ENCODE assay signal across 7 cellular contexts in the genomic region with DNA sequence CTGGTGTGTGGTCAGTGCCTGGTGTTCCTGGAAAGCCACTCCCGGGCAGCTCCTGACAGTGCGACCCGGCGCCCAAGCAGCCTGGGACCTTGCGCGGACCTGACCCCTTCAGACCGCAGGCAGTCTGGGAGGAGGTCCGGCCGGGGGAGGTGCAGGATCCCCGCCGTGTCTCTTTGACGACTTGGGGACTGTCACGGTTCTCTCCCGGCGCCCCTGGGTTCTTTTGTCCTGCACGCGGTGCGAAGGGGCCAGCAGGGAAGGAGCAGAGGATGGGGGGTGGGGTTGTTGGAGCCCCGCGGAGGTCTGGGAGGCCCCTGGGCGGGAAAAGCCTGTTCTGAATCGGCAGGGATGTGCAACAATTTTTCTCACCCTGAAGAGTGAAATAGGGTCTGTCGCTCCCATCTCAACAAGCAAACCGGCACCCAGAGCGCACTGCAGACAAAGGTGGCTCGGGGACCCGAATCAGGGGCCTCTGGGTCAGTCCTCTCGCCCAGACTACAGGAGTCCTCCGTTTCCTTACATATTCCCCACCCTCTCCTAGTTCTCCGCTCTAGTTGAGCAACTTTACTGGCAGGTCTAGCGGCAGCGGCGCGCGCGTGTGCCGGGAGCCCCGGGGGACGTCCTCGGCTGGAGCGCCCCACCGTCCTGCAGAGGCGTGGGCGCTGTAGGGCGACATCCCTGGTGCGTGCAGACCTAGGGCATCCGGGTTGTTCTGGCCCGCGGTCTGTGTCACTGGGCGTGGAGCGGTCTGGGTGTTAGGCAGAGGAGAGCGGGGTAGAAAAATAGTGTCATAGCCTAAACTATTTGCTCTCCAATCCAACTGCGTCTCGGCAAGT. TPM values are rescaled to one million over a fixed set of nuclear protein-coding genes. Genes with fewer than 3 reads are reported as not detected.
A peak's percentile ranks its signal among the peaks of the same experiment; 100 is the strongest.
DNase-seq lines count a peak whose midpoint lies in the region; ATAC-seq and TF ChIP-seq lines count a peak whose summit lies in the region.

No MANE protein-coding gene starts in this region.

- H3K36me3 Mint-ChIP-seq in activated T-cell treated with anti-CD3 and anti-CD28 coated beads, Interleukin-2, amount 50 U/mL, for 72 hours (ENCODE audit: insufficient read depth in 2 of 2): peaks cover 2 to 3% of the 10 kb centered on the region in 2 donors

- H3K9me3 ChIP-seq in HUES64 (ENCODE audit: insufficient read depth, low read depth, low read length) (no peaks in the 10 kb centered on the region), ovary (no peaks in the 10 kb centered on the region)

- DNase-seq in GM12865 (ENCODE audit: low read depth) (peak; percentile 50), head of caudate nucleus (peak in 36 of 42 donors; percentile 4 to 59 (median 20)), ovary (peak in 3 of 5 donors; percentile 32 to 38 (median 36)), GF-D8 (lab: John Stamatoyannopoulos, UW) (no peak)
- peak; percentile 35 to 49 for DNase-seq in activated T-cell treated with anti-CD3 and anti-CD28 coated beads, Interleukin-2, amount 50 U/mL, for 72 hours

- H3K27me3 ChIP-seq in HUES64 (ENCODE audit: insufficient read depth, low read length) (no peaks in the 10 kb centered on the region), ovary (no peaks in the 10 kb centered on the region)

- intact Hi-C loops in head of caudate nucleus (cut with DNase I): loop anchor here (5.0 kb wide), 1 partner anchor 90 kb away; no protein-coding TSS in a partner anchor
- intact Hi-C loops in ovary (cut with DNase I): no loop called here

- H3K27ac ChIP-seq in HUES64 (ENCODE audit: low read depth, low read length): peak overlapping the region; percentile 97
- H3K27ac ChIP-seq in ovary: no peak overlapping the region

- TF ChIP-seq POLR2A in ovary (IDR thresholded peaks at IDR 0.05): no peak

- H3K4me1 Mint-ChIP-seq in activated T-cell treated with anti-CD3 and anti-CD28 coated beads, Interleukin-2, amount 50 U/mL, for 72 hours (ENCODE audit: low read depth): peaks cover 29% of the 10 kb centered on the region

- no peaks in the 10 kb centered on the region; the same call in 1 of the 2 replicates for H3K36me3 ChIP-seq in HUES64 (ENCODE audit: insufficient read depth, low read length)
- H3K36me3 ChIP-seq in ovary: no peaks in the 10 kb centered on the region

- no peak overlapping the region for H3K27ac Mint-ChIP-seq in activated T-cell treated with anti-CD3 and anti-CD28 coated beads, Interleukin-2, amount 50 U/mL, for 72 hours

- TF ChIP-seq CTCF in GM12865 (IDR thresholded peaks at IDR 0.05; ENCODE audit: insufficient read depth, low read depth, low read length, missing control alignments): no peak
- TF ChIP-seq CTCF in ovary (IDR thresholded peaks at IDR 0.05): no peak

- H3K9me3 Mint-ChIP-seq in activated T-cell treated with anti-CD3 and anti-CD28 coated beads, Interleukin-2, amount 50 U/mL, for 72 hours: no peaks in the 10 kb centered on the region

- no peak for TF ChIP-seq EP300 in ovary (IDR thresholded peaks at IDR 0.05)

- peak overlapping the region; percentile 91 for H3K9ac ChIP-seq in HUES64 (ENCODE audit: low read depth, low read length)

- under 1% methylated on average over 54 of the region's 54 CpGs for WGBS in HUES64
- 0 to 1% (median 1%) methylated on average over 54 of the region's 54 CpGs for WGBS in ovary, 3 donors

- H3K4me1 ChIP-seq in HUES64 (ENCODE audit: insufficient read depth, low read length): peaks cover 62% of the 10 kb centered on the region
- peaks cover 5% of the 10 kb centered on the region for H3K4me1 ChIP-seq in ovary (ENCODE audit: insufficient read depth)

- H3K4me3 ChIP-seq in GM12865 (ENCODE audit: low read depth, low read length) (peak overlapping the region; percentile 83), HUES64 (ENCODE audit: low read length) (peak overlapping the region; percentile 87), ovary (peak overlapping the region; percentile 32)

- ATAC-seq in GM21576 (IDR thresholded peaks at IDR 0.05; ENCODE audit: unreplicated experiment): peak; percentile 26
- ATAC-seq in activated T-cell treated with anti-CD3 and anti-CD28 coated beads, Interleukin-2, amount 50 U/mL, for 72 hours (replicated peaks in 1 of 2): peak; percentile 75 to 76

- H3K4me3 Mint-ChIP-seq in activated T-cell treated with anti-CD3 and anti-CD28 coated beads, Interleukin-2, amount 50 U/mL, for 72 hours: peak overlapping the region; percentile 95

- peaks cover 76% of the 10 kb centered on the region for H3K27me3 Mint-ChIP-seq in activated T-cell treated with anti-CD3 and anti-CD28 coated beads, Interleukin-2, amount 50 U/mL, for 72 hours (ENCODE audit: low read depth)

RNA-seq across cellular contexts. Expression of a gene that starts 1.2 kb away (rescaled TPM):
- 165 TPM for polyA plus RNA-seq in HUES64 (2013, experiment 1 of 2)
- polyA plus RNA-seq in HUES64 (2013, experiment 2 of 2): 148 TPM
- total RNA-seq in activated T-cell treated with anti-CD3 and anti-CD28 coated beads, Interleukin-2, amount 50 U/mL, for 72 hours: under 1 TPM; 0.14 to 0.51 TPM
- total RNA-seq in ovary: 10 to 100 TPM in 3 of 7 donors, 1 to 10 TPM in 4; 2.2 to 17.4 (median 7.3) TPM
- 10 to 100 TPM in 1 of 2 donors, 1 to 10 TPM in 1; 5.5 to 21.3 TPM for polyA plus RNA-seq in ovary

Comparison
In these comparisons a context has a peak if more than half of its experiments do, and no peak if none do; other contexts are left out.
1. H3K4me3 ChIP-seq: peak in every context shown above with its lines; median percentile 87 in HUES64; 83 in GM12865; 32 in ovary.